19 cellular contexts compared by ENCODE assay signal in the genomic region with DNA sequence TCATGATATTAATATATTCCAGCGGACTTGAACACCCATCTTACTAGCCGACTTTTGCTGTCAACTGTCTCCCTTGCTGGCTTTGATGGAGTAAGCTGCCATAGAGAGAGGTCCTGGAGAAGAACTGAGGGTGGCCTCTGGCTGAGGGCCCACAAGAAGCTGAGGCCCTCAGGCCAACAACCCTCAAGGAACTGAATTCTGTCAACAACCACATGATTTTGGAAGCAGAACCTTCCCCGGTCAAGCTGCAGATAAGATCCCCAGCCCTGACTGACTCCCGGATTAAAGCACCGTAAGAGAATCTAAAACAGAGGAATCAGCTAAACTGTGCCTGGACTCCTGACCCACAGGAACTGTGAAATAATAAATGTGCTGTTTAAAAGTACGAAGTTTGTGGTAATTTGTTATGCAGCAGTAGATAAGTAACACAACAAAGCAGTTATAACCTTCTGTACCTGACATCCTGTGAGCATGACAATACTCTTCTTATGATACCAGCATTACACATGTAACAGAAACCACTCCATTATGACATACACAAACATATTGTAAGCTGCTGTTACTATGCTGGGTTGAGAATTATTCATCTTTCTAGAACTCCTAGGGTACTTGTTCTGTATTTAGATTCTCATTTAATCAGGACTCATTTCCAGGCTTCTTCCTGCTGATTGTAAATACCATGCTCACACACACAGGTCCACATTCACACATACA.
DNase-seq lines count a peak whose midpoint lies in the region; ATAC-seq, FAIRE-seq and TF ChIP-seq lines count a peak whose summit lies in the region.
"Had no signal": no experiment of that assay in that cellular context is flagged by ENCODE, and none has a peak within 500 bp of the region (broad histone marks: within the 10 kb centered on the region; RNA-seq: fewer than 3 reads in every experiment).

No MANE protein-coding gene starts in this region.

- H2AFZ ChIP-seq in K562 (ENCODE audit: low read depth, low read length): peak overlapping the region; percentile 85

- H3K4me2 ChIP-seq in K562 (ENCODE audit: insufficient read depth, low read length): no peak overlapping the region; the same call in 1 of the 2 replicates

- no peak overlapping the region for H3K27ac Mint-ChIP-seq in activated CD4-positive, alpha-beta T cell treated with anti-CD3 and anti-CD28 coated beads, Interleukin-2, amount 10 ng/mL, durations not matched to agents 24 days and 14 days
- peak overlapping the region in 3 of 9 donors; percentile 15 to 60 (median 38) for H3K27ac Mint-ChIP-seq in naive thymus-derived CD4-positive, alpha-beta T cell
- H3K27ac Mint-ChIP-seq in type B pancreatic cell: peak overlapping the region; percentile 79

- intact Hi-C loops in activated CD4-positive, alpha-beta T cell treated with anti-CD3 and anti-CD28 coated beads, Interleukin-2, amount 10 ng/mL, durations not matched to agents 24 days and 14 days (cut with micrococcal nuclease): loop anchor here (5.0 kb wide), 2 partner anchors 65 to 115 kb away; partner anchors contain the start of gene HES1
- intact Hi-C loops in K562 (cut with micrococcal nuclease) (no loop called here), aorta (cut with DNase I) (no loop called here)
- intact Hi-C loops in naive thymus-derived CD4-positive, alpha-beta T cell (cut with micrococcal nuclease): loop anchor here (5.0 to 10.0 kb wide), 2 partner anchors 103 to 105 kb away; no protein-coding TSS in a partner anchor

- H3K4me3 ChIP-seq in K562 (no peak overlapping the region), aorta (ENCODE audit: low read length in 2 of 2) (no peak overlapping the region)
- H3K4me3 ChIP-seq in naive thymus-derived CD4-positive, alpha-beta T cell (ENCODE audit: low read length): no peak overlapping the region
- H3K4me3 ChIP-seq: GM12878 had no signal

- TF ChIP-seq EP300 in K562 (IDR thresholded peaks at IDR 0.05; ENCODE audit: low read length): no peak

- TF ChIP-seq CTCF in K562 (IDR thresholded peaks at IDR 0.05 in 2 of 3, conservative IDR thresholded peaks at IDR 0.05 in 1 of 3; ENCODE audit: insufficient read depth in 2 of 3, low read depth in 1 of 3, low read length in 3 of 3): no peak
- TF ChIP-seq CTCF in type B pancreatic cell (conservative IDR thresholded peaks at IDR 0.05): no peak

- no TSS peak for BruUV-seq in K562 (replicated peaks; lab: Mats Ljungman, UMichigan)

- in situ Hi-C loops in K562 (cut with MboI): no loop called here

- no peaks in the 10 kb centered on the region for H3K36me3 Mint-ChIP-seq in activated CD4-positive, alpha-beta T cell treated with anti-CD3 and anti-CD28 coated beads, Interleukin-2, amount 10 ng/mL, durations not matched to agents 24 days and 14 days (ENCODE audit: low read depth)
- no peaks in the 10 kb centered on the region for H3K36me3 Mint-ChIP-seq in naive thymus-derived CD4-positive, alpha-beta T cell
- H3K36me3 Mint-ChIP-seq in type B pancreatic cell: peaks cover 4% of the 10 kb centered on the region

- WGBS in K562 (ENCODE audit: insufficient coverage, low coverage, missing lambda C conversion rate): 29% methylated on average over 6 of the region's 6 CpGs
- 95 to 96% methylated on average over 6 of the region's 6 CpGs for WGBS in aorta, 2 donors

- H3K9ac ChIP-seq in K562 (ENCODE audit: insufficient read depth in 1 of 2, low read depth in 2 of 2, low read length in 2 of 2): peak overlapping the region in 1 of 2 experiments; percentile 62; a peak in 2 of 4 replicates

- H3K27ac ChIP-seq in K562 (ENCODE audit: extremely low read depth, low read depth, low read length) (peak overlapping the region; percentile 38; the same call in 1 of the 3 replicates), aorta (ENCODE audit: low read depth in 1 of 2, low read length in 2 of 2) (no peak overlapping the region)
- H3K27ac ChIP-seq in naive thymus-derived CD4-positive, alpha-beta T cell (ENCODE audit: low read depth, low read length): no peak overlapping the region

- no peaks in the 10 kb centered on the region for H3K79me2 ChIP-seq in K562 (ENCODE audit: control insufficient read depth, insufficient read depth, low read length)

- H3K9me3 ChIP-seq in K562 (replicated peaks; ENCODE audit: control insufficient read depth, insufficient read depth, low read depth, low read length): no peaks in the 10 kb centered on the region
- H3K9me3 ChIP-seq in naive thymus-derived CD4-positive, alpha-beta T cell (ENCODE audit: control insufficient read depth in 2 of 3, low read length in 3 of 3): no peaks in the 10 kb centered on the region
- no peaks in the 10 kb centered on the region for H3K9me3 ChIP-seq in aorta (ENCODE audit: control insufficient read depth, low read length)

- FAIRE-seq in K562 (lab: Jason Lieb, UNC): peak; percentile 71
- FAIRE-seq: GM18507 had no signal

- peaks cover 26 to 28% of the 10 kb centered on the region in 2 experiments for H3K4me1 ChIP-seq in K562 (replicated peaks in 1 of 2; ENCODE audit: control insufficient read depth in 2 of 2, insufficient read depth in 2 of 2, low read length in 2 of 2)
- peaks cover 0 to 9% of the 10 kb centered on the region in 2 donors for H3K4me1 ChIP-seq in naive thymus-derived CD4-positive, alpha-beta T cell (ENCODE audit: control insufficient read depth in 2 of 2, insufficient read depth in 2 of 2, low read length in 2 of 2)
- H3K4me1 ChIP-seq in aorta (ENCODE audit: control insufficient read depth in 1 of 2, insufficient read depth in 2 of 2, low read length in 2 of 2): no peaks in the 10 kb centered on the region

- CTCF ChIA-PET in K562 (lab: Yijun Ruan, JAX; ENCODE audit: low intra/inter-chr PET ratio): no interaction called here
- CTCF ChIA-PET in naive thymus-derived CD4-positive, alpha-beta T cell (lab: Charles Lee): no interaction called here

- H3K9me1 ChIP-seq in K562 (ENCODE audit: control insufficient read depth, insufficient read depth, low read length): no peaks in the 10 kb centered on the region

- H3K4me3 Mint-ChIP-seq in activated CD4-positive, alpha-beta T cell treated with anti-CD3 and anti-CD28 coated beads, Interleukin-2, amount 10 ng/mL, durations not matched to agents 24 days and 14 days: peak overlapping the region; percentile 13
- peak overlapping the region in 6 of 10 donors; percentile 12 to 90 (median 18) for H3K4me3 Mint-ChIP-seq in naive thymus-derived CD4-positive, alpha-beta T cell
- peak overlapping the region; percentile 88 for H3K4me3 Mint-ChIP-seq in type B pancreatic cell

- peaks cover 3% of the 10 kb centered on the region for H3K9me3 Mint-ChIP-seq in activated CD4-positive, alpha-beta T cell treated with anti-CD3 and anti-CD28 coated beads, Interleukin-2, amount 10 ng/mL, durations not matched to agents 24 days and 14 days
- H3K9me3 Mint-ChIP-seq in naive thymus-derived CD4-positive, alpha-beta T cell: no peaks in the 10 kb centered on the region
- no peaks in the 10 kb centered on the region for H3K9me3 Mint-ChIP-seq in type B pancreatic cell

- H4K20me1 ChIP-seq in K562 (replicated peaks; ENCODE audit: control insufficient read depth, insufficient read depth, low read length): no peaks in the 10 kb centered on the region

- ATAC-seq in K562: peak; percentile 44
- no peak for ATAC-seq in naive thymus-derived CD4-positive, alpha-beta T cell
- ATAC-seq in GM21737 (IDR thresholded peaks at IDR 0.05; ENCODE audit: unreplicated experiment): no peak
- no peak for ATAC-seq in aorta (ENCODE audit: low FRiP score)
- ATAC-seq: GM12878, HCT116 had no signal

- no peak for TF ChIP-seq RAD21 in K562 (CRISPR knock-in tag; conservative IDR thresholded peaks at IDR 0.05 in 1 of 2, IDR thresholded peaks at IDR 0.05 in 1 of 2)

- H3K27me3 ChIP-seq in K562 (ENCODE audit: control insufficient read depth in 2 of 2, insufficient read depth in 2 of 2, low read length in 2 of 2) (no peaks in the 10 kb centered on the region), aorta (ENCODE audit: control insufficient read depth in 1 of 2, insufficient read depth in 2 of 2, low read length in 1 of 2) (no peaks in the 10 kb centered on the region)
- H3K27me3 ChIP-seq in naive thymus-derived CD4-positive, alpha-beta T cell (ENCODE audit: control insufficient read depth in 2 of 2, insufficient read depth in 2 of 2, low read length in 2 of 2): peaks cover 0 to 6% of the 10 kb centered on the region in 2 donors

- peaks cover 29% of the 10 kb centered on the region for H3K4me1 Mint-ChIP-seq in activated CD4-positive, alpha-beta T cell treated with anti-CD3 and anti-CD28 coated beads, Interleukin-2, amount 10 ng/mL, durations not matched to agents 24 days and 14 days
- H3K4me1 Mint-ChIP-seq in naive thymus-derived CD4-positive, alpha-beta T cell: peaks cover 12 to 36% (median 28%) of the 10 kb centered on the region in 7 donors
- H3K4me1 Mint-ChIP-seq in type B pancreatic cell (ENCODE audit: unreplicated experiment): peaks cover 67% of the 10 kb centered on the region

- TF ChIP-seq POLR2A in K562 (conservative IDR thresholded peaks at IDR 0.05): no peak

- DNase-seq in activated CD4-positive, alpha-beta T cell treated with anti-CD3 and anti-CD28 coated beads, Interleukin-2, amount 10 ng/mL, durations not matched to agents 24 days and 14 days: no peak
- no peak for DNase-seq in activated CD4-positive, alpha-beta T cell treated with anti-CD3 and anti-CD28 coated beads for 1 hour
- DNase-seq in K562 (ENCODE audit: extremely low read depth in 1 of 4, low spot score in 3 of 4) (peak in 1 of 4 experiments; percentile 51), type B pancreatic cell (ENCODE audit: extremely low spot score, unreplicated experiment) (no peak), NCI-H510A (lab: John Stamatoyannopoulos, UW) (no peak), aorta (no peak)
- DNase-seq in naive thymus-derived CD4-positive, alpha-beta T cell: no peak
- DNase-seq: C1 segment of cervical spinal cord, COR-L47, DMS53, IMR-90, MV-4-11, NCI-H1436, NCI-H2029 treated with DMSO at 0.1 percent for 48 hours, NCI-H524 had no signal

- H3K36me3 ChIP-seq in K562 (ENCODE audit: control insufficient read depth, insufficient read depth, low read length) (no peaks in the 10 kb centered on the region), aorta (ENCODE audit: control insufficient read depth in 1 of 2, insufficient read depth in 2 of 2, low read length in 1 of 2) (no peaks in the 10 kb centered on the region)
- no peaks in the 10 kb centered on the region for H3K36me3 ChIP-seq in naive thymus-derived CD4-positive, alpha-beta T cell (ENCODE audit: control insufficient read depth in 2 of 3, insufficient read depth in 3 of 3, low read length in 3 of 3)

- POLR2A ChIA-PET in K562 (lab: Yijun Ruan, JAX): interaction anchor here (0.7 kb wide), 1 partner anchor 349 kb away, joined by 3 read pairs; no protein-coding TSS in a partner anchor
- POLR2A ChIA-PET in naive thymus-derived CD4-positive, alpha-beta T cell (lab: Charles Lee): no interaction called here

- H3K27me3 Mint-ChIP-seq in activated CD4-positive, alpha-beta T cell treated with anti-CD3 and anti-CD28 coated beads, Interleukin-2, amount 10 ng/mL, durations not matched to agents 24 days and 14 days: peaks cover 25% of the 10 kb centered on the region
- peaks cover 6 to 40% (median 20%) of the 10 kb centered on the region in 5 donors for H3K27me3 Mint-ChIP-seq in naive thymus-derived CD4-positive, alpha-beta T cell
- H3K27me3 Mint-ChIP-seq in type B pancreatic cell: peaks cover 21% of the 10 kb centered on the region

Comparison
In these comparisons a context has a peak if more than half of its experiments do, and no peak if none do; other contexts are left out.
1. H3K4me3 Mint-ChIP-seq: peak in every context shown above with its lines; median percentile 88 in type B pancreatic cell; 18 in naive thymus-derived CD4-positive, alpha-beta T cell; 13 in activated CD4-positive, alpha-beta T cell treated with anti-CD3 and anti-CD28 coated beads, Interleukin-2, amount 10 ng/mL, durations not matched to agents 24 days and 14 days.
2. intact Hi-C loops: an anchor here in activated CD4-positive, alpha-beta T cell treated with anti-CD3 and anti-CD28 coated beads, Interleukin-2, amount 10 ng/mL, durations not matched to agents 24 days and 14 days (5.0 kb wide) and naive thymus-derived CD4-positive, alpha-beta T cell (5.0 to 10.0 kb wide); none called in K562 and aorta.